ENCODE assay signal across 17 cellular contexts in the genomic region with DNA sequence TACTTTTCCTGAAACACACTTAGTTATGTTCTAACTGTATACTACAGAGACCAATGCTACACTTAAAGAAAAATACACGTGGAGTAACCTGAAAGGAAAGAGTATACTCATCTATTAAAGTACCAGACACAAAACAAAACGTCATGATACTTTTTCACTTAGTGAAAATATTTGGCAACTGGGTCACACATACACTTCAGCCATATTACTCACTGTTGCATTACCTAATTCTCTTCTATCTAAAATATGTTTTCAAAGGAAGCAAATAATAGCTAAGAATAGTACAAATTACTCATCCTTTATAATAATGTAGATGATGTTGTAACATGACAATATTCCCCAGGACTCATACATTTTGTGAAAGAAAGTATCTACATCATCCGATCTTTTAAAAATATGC.
DNase-seq lines count a peak whose midpoint lies in the region; ATAC-seq and TF ChIP-seq lines count a peak whose summit lies in the region.
"Had no signal": no experiment of that assay in that cellular context is flagged by ENCODE, and none has a peak within 500 bp of the region (broad histone marks: within the 10 kb centered on the region; RNA-seq: fewer than 3 reads in every experiment).

No MANE protein-coding gene starts in this region.

- H3K4me3 ChIP-seq in cardiac fibroblast (replicated peaks in 1 of 2; ENCODE audit: low read depth in 2 of 2, low read length in 2 of 2): no peak overlapping the region
- H3K4me3 ChIP-seq in skeletal muscle cell (ENCODE audit: low read depth, low read length): no peak overlapping the region

- H3K9me3 Mint-ChIP-seq in activated T-cell treated with anti-CD3 and anti-CD28 coated beads, Interleukin-2, amount 50 U/mL, for 72 hours: no peaks in the 10 kb centered on the region
- H3K9me3 Mint-ChIP-seq in Calu3 (ENCODE audit: low read depth, unreplicated experiment): peaks cover 3% of the 10 kb centered on the region
- no peaks in the 10 kb centered on the region for H3K9me3 Mint-ChIP-seq in activated T-cell treated with anti-CD3 and anti-CD28 coated beads, Interleukin-2, amount 50 U/mL, for 4 hours
- H3K9me3 Mint-ChIP-seq: CD8-positive, alpha-beta T cell had no signal

- peaks cover 18% of the 10 kb centered on the region for H3K27me3 Mint-ChIP-seq in activated T-cell treated with anti-CD3 and anti-CD28 coated beads, Interleukin-2, amount 50 U/mL, for 72 hours (ENCODE audit: low read depth)
- no peaks in the 10 kb centered on the region for H3K27me3 Mint-ChIP-seq in Calu3 (ENCODE audit: unreplicated experiment)
- peaks cover 13% of the 10 kb centered on the region for H3K27me3 Mint-ChIP-seq in activated T-cell treated with anti-CD3 and anti-CD28 coated beads, Interleukin-2, amount 50 U/mL, for 4 hours (ENCODE audit: low read depth)

- intact Hi-C loops in Calu3 (cut with micrococcal nuclease; ENCODE audit: unreplicated experiment): no loop called here

- no peak for ATAC-seq in activated T-cell treated with anti-CD3 and anti-CD28 coated beads, Interleukin-2, amount 50 U/mL, for 72 hours (replicated peaks in 1 of 2)
- ATAC-seq in activated T-cell treated with anti-CD3 and anti-CD28 coated beads, Interleukin-2, amount 50 U/mL, for 4 hours: no peak
- ATAC-seq: CD8-positive, alpha-beta T cell had no signal

- TF ChIP-seq CTCF in cardiac fibroblast (IDR thresholded peaks at IDR 0.05; ENCODE audit: low read depth, low read length) (no peak), Calu3 (IDR thresholded peaks at IDR 0.05; ENCODE audit: unreplicated experiment) (no peak)

- BruUV-seq in Calu3 (replicated peaks; lab: Mats Ljungman, UMichigan): no TSS peak

- DNase-seq in RKO (ENCODE audit: low spot score) (peak; percentile 7), cardiac fibroblast (ENCODE audit: low read depth in 2 of 2) (peak; percentile 36 to 81), fibroblast of the conjunctiva (ENCODE audit: low read depth) (peak; percentile 22), skeletal muscle cell (ENCODE audit: low read depth) (peak; percentile 40), Calu3 (no peak)
- no peak for DNase-seq in activated T-cell treated with anti-CD3 and anti-CD28 coated beads, Interleukin-2, amount 50 U/mL, for 72 hours
- DNase-seq in activated T-cell treated with anti-CD3 and anti-CD28 coated beads, Interleukin-2, amount 50 U/mL, for 4 hours: no peak
- DNase-seq: BE2C; CD8-positive, alpha-beta T cell; GF-D8; HFFc6; KG1; NCI-H1105; NCI-H187 treated with DMSO at 0.1 percent for 48 hours; NCI-H2171; NCI-H446 treated with DMSO at 0.1 percent for 48 hours; SIG-M5 had no signal

- H3K4me1 Mint-ChIP-seq in activated T-cell treated with anti-CD3 and anti-CD28 coated beads, Interleukin-2, amount 50 U/mL, for 72 hours (ENCODE audit: low read depth): no peaks in the 10 kb centered on the region
- H3K4me1 Mint-ChIP-seq in Calu3 (ENCODE audit: low read depth, unreplicated experiment): no peaks in the 10 kb centered on the region
- H3K4me1 Mint-ChIP-seq in activated T-cell treated with anti-CD3 and anti-CD28 coated beads, Interleukin-2, amount 50 U/mL, for 4 hours (ENCODE audit: low read depth): no peaks in the 10 kb centered on the region

- no peaks in the 10 kb centered on the region for H3K36me3 Mint-ChIP-seq in activated T-cell treated with anti-CD3 and anti-CD28 coated beads, Interleukin-2, amount 50 U/mL, for 72 hours (ENCODE audit: insufficient read depth in 2 of 2)
- no peaks in the 10 kb centered on the region for H3K36me3 Mint-ChIP-seq in Calu3 (ENCODE audit: insufficient read depth, unreplicated experiment)
- H3K36me3 Mint-ChIP-seq in activated T-cell treated with anti-CD3 and anti-CD28 coated beads, Interleukin-2, amount 50 U/mL, for 4 hours (ENCODE audit: insufficient read depth): no peaks in the 10 kb centered on the region
- H3K36me3 Mint-ChIP-seq: CD8-positive, alpha-beta T cell had no signal

- H3K4me3 Mint-ChIP-seq in activated T-cell treated with anti-CD3 and anti-CD28 coated beads, Interleukin-2, amount 50 U/mL, for 72 hours: no peak overlapping the region
- no peak overlapping the region for H3K4me3 Mint-ChIP-seq in Calu3 (ENCODE audit: low read depth, unreplicated experiment)
- H3K4me3 Mint-ChIP-seq in activated T-cell treated with anti-CD3 and anti-CD28 coated beads, Interleukin-2, amount 50 U/mL, for 4 hours: no peak overlapping the region
- H3K4me3 Mint-ChIP-seq: CD8-positive, alpha-beta T cell; HFFc6 had no signal

- H3K27ac Mint-ChIP-seq in activated T-cell treated with anti-CD3 and anti-CD28 coated beads, Interleukin-2, amount 50 U/mL, for 72 hours: no peak overlapping the region
- H3K27ac Mint-ChIP-seq in Calu3 (ENCODE audit: unreplicated experiment): no peak overlapping the region
- H3K27ac Mint-ChIP-seq: CD8-positive, alpha-beta T cell; HFFc6 had no signal

- CTCF ChIA-PET in Calu3 (lab: Charles Lee): no interaction called here

Comparison
In these comparisons a context has a peak if more than half of its experiments do, and no peak if none do; other contexts are left out.
1. DNase-seq: peak in RKO (single experiment), cardiac fibroblast (2 of 2), fibroblast of the conjunctiva (single experiment) and skeletal muscle cell (single experiment); none in activated T-cell treated with anti-CD3 and anti-CD28 coated beads, Interleukin-2, amount 50 U/mL, for 72 hours (0 of 2), Calu3 (single experiment) and activated T-cell treated with anti-CD3 and anti-CD28 coated beads, Interleukin-2, amount 50 U/mL, for 4 hours (single experiment).